1 cellular context compared by ENCODE assay signal in genomic region chr9:38357350-38358114, GRCh38.
A peak's percentile ranks its signal among the peaks of the same experiment; 100 is the strongest.
TF ChIP-seq lines count a peak whose summit lies in the region.

No MANE protein-coding gene starts in this region.

TF ChIP-seq in HepG2, 621 proteins besides CTCF, POLR2A, EP300 and RAD21 (continued from another document):
- no peak for TF ChIP-seq TMF1 (CRISPR knock-in tag; IDR thresholded peaks at IDR 0.05; ENCODE audit: low read depth)
- TF ChIP-seq PAXIP1 (CRISPR knock-in tag; conservative IDR thresholded peaks at IDR 0.05), result 0 out of 2 replicates have a peak, but pooled peaks have one; percentile 22
- peak; percentile 98 for TF ChIP-seq ZBTB3 (CRISPR knock-in tag; IDR thresholded peaks at IDR 0.05; ENCODE audit: borderline replicate concordance, low read depth)
- TF ChIP-seq CSRNP1 (CRISPR knock-in tag; IDR thresholded peaks at IDR 0.05), result no peak
- TF ChIP-seq RARA (CRISPR knock-in tag; IDR thresholded peaks at IDR 0.05), result 0 out of 2 replicates have a peak, but pooled peaks have one; percentile 20
- peak; percentile 24; the same call in 1 of the 2 replicates for TF ChIP-seq FOXK1 (CRISPR knock-in tag; IDR thresholded peaks at IDR 0.05; ENCODE audit: borderline replicate concordance, low read depth)
- TF ChIP-seq GATAD2A (CRISPR knock-in tag; IDR thresholded peaks at IDR 0.05), result peak; percentile 27; the same call in 1 of the 2 replicates
- no peak for TF ChIP-seq ZNF646 (CRISPR knock-in tag; IDR thresholded peaks at IDR 0.05)
- TF ChIP-seq TCF7 (IDR thresholded peaks at IDR 0.05; ENCODE audit: low read depth), result peak; percentile 39; the same call in 1 of the 2 replicates
- no peak for TF ChIP-seq FOXA1 (IDR thresholded peaks at IDR 0.05)
- TF ChIP-seq FOXA1 (CRISPR knock-in tag; IDR thresholded peaks at IDR 0.05), result peak; percentile 53; the same call in 1 of the 2 replicates
- TF ChIP-seq ARID5B (CRISPR knock-in tag; IDR thresholded peaks at IDR 0.05), result peak; percentile 34; the same call in 1 of the 2 replicates
TF ChIP-seq in HepG2: peak in this region for 9.
